Comparison of ENCODE assay signal across 8 cellular contexts in genomic region chr1:22025368-22026154, GRCh38. TPM values are rescaled to one million over a fixed set of nuclear protein-coding genes. Genes with fewer than 3 reads are reported as not detected.
DNase-seq lines count a peak whose midpoint lies in the region; ATAC-seq and TF ChIP-seq lines count a peak whose summit lies in the region.

No MANE protein-coding gene starts in this region.

- TF ChIP-seq CTCF in Panc1 (IDR thresholded peaks at IDR 0.05) (no peak), esophagus muscularis mucosa (IDR thresholded peaks at IDR 0.05) (peak in 1 of 3 experiments; percentile 11)

- peak overlapping the region; percentile 99 for H3K27ac ChIP-seq in KOPT-K1 (ENCODE audit: low read depth, low read length, poor library complexity, severe bottlenecking)
- peak overlapping the region; percentile 98 for H3K27ac ChIP-seq in Panc1 (ENCODE audit: low read length)
- peak overlapping the region; percentile 96 to 98 (median 98) for H3K27ac ChIP-seq in esophagus muscularis mucosa (replicated peaks in 1 of 4)

- intact Hi-C loops in Panc1 (cut with micrococcal nuclease; ENCODE audit: unreplicated experiment) (no loop called here), esophagus muscularis mucosa (cut with DNase I) (loop anchor here (2.0 kb wide), 1 partner anchor 27 kb away; the partner anchor contains the start of gene CDC42)

- H3K9me3 ChIP-seq in KOPT-K1 (ENCODE audit: insufficient read depth, low read length, poor library complexity, severe bottlenecking) (no peaks in the 10 kb centered on the region), Panc1 (ENCODE audit: control insufficient read depth, insufficient read depth, low read depth, low read length) (no peaks in the 10 kb centered on the region), esophagus muscularis mucosa (no peaks in the 10 kb centered on the region)

- H3K4me1 ChIP-seq in Panc1 (ENCODE audit: control insufficient read depth, insufficient read depth, low read length) (peaks cover 15% of the 10 kb centered on the region), esophagus muscularis mucosa (peaks cover 15 to 25% (median 20%) of the 10 kb centered on the region in 4 donors)

- BruUV-seq in Panc1 (replicated peaks; lab: Mats Ljungman, UMichigan): TSS peak; percentile 90

- in situ Hi-C loops in Panc1 (cut with HindIII; ENCODE audit: low pct_unique_long_range_greater_than_20kb, low sequenced_read_pairs): no loop called here

- WGBS in esophagus muscularis mucosa: under 1% methylated on average over 16 of the region's 42 CpGs

- no peak for TF ChIP-seq EP300 in esophagus muscularis mucosa (IDR thresholded peaks at IDR 0.05)

- H3K4me3 ChIP-seq in Panc1 (ENCODE audit: low read depth in 2 of 2, low read length in 2 of 2) (peak overlapping the region; percentile 94 to 97), esophagus muscularis mucosa (peak overlapping the region; percentile 70 to 98 (median 84))

- DNase-seq in DMS79 (lab: John Stamatoyannopoulos, UW) (peak; percentile 96), Panc1 (ENCODE audit: low read depth, low spot score) (peak; percentile 74), esophagus muscularis mucosa (ENCODE audit: extremely low spot score) (peak; percentile 96), myocyte (ENCODE audit: low read depth) (peak; percentile 91)
- DNase-seq in activated T-cell treated with anti-CD3 and anti-CD28 coated beads, Interleukin-2, amount 50 U/mL, for 48 hours: peak; percentile 91 to 92
- DNase-seq in stimulated activated CD8-positive, alpha-beta memory T cell treated with anti-CD3 and anti-CD28 coated beads, Interleukin-7, amount 100 ng/mL, for 24 hours (ENCODE audit: low read depth): peak; percentile 77

- H3K27me3 ChIP-seq in Panc1 (ENCODE audit: control insufficient read depth, insufficient read depth, low read length) (no peaks in the 10 kb centered on the region), esophagus muscularis mucosa (no peaks in the 10 kb centered on the region)

- ATAC-seq in GM21786 (IDR thresholded peaks at IDR 0.05; ENCODE audit: unreplicated experiment): peak; percentile 58
- peak; percentile 94 for ATAC-seq in Panc1

- TF ChIP-seq POLR2A in esophagus muscularis mucosa (IDR thresholded peaks at IDR 0.05; ENCODE audit: low read depth): peak; percentile 81

- POLR2A ChIA-PET in Panc1 (lab: Charles Lee): interaction anchor here (0.5 to 1.2 kb wide), 3 partner anchors 10 to 79 kb away, joined by 3 to 15 read pairs (median 11); partner anchors contain the start of gene CDC42

- CTCF ChIA-PET in Panc1 (lab: Charles Lee): interaction anchor here (0.5 kb wide), 1 partner anchor 17 kb away, joined by 3 read pairs; no protein-coding TSS in a partner anchor

- no peaks in the 10 kb centered on the region for H3K36me3 ChIP-seq in KOPT-K1 (ENCODE audit: insufficient read depth, low read length)
- no peaks in the 10 kb centered on the region; the same call in 1 of the 2 replicates for H3K36me3 ChIP-seq in Panc1 (ENCODE audit: control insufficient read depth, insufficient read depth, low read length)
- H3K36me3 ChIP-seq in esophagus muscularis mucosa: peaks cover 0 to 4% (median 2%) of the 10 kb centered on the region in 4 donors

RNA-seq across cellular contexts. Expression of gene CELA3A, which starts 24.1 kb away (rescaled TPM):
- 5.9 TPM for total RNA-seq in Panc1 (2021; ENCODE audit: unreplicated experiment)
- polyA plus RNA-seq in Panc1 (2012; ENCODE audit: insufficient read length): not detected
- total RNA-seq in esophagus muscularis mucosa: not detected
- total RNA-seq in myocyte: 0.78 and 2.6 TPM in 2 replicates
- 0.18 TPM for polyA plus RNA-seq in myocyte (2012)

RNA-seq across cellular contexts. Expression of gene CDC42, which starts 26.9 kb away (rescaled TPM):
- total RNA-seq in Panc1 (2021; ENCODE audit: unreplicated experiment) (240 TPM), esophagus muscularis mucosa (100 to 1,000 TPM; 177 to 243 (median 204) TPM), myocyte (273 and 286 TPM in 2 replicates)
- polyA plus RNA-seq in Panc1 (2012; ENCODE audit: insufficient read length): 137 TPM
- polyA plus RNA-seq in myocyte (2012): 183 TPM

RNA-seq across cellular contexts. Expression of gene CELA3B, which starts 48.7 kb away (rescaled TPM):
- total RNA-seq in Panc1 (2021; ENCODE audit: unreplicated experiment): 3.4 TPM
- polyA plus RNA-seq in Panc1 (2012; ENCODE audit: insufficient read length): not detected
- total RNA-seq in esophagus muscularis mucosa: not detected
- not detected in 2 replicates for total RNA-seq in myocyte
- not detected for polyA plus RNA-seq in myocyte (2012)

Comparison
In these comparisons a context has a peak if more than half of its experiments do, and no peak if none do; other contexts are left out.
1. Peak in every context shown above with its lines: DNase-seq, ATAC-seq, H3K4me3 ChIP-seq and H3K27ac ChIP-seq.